33 cellular contexts compared by ENCODE assay signal in genomic region chr1:93738926-93739325, GRCh38. TPM values are rescaled to one million over a fixed set of nuclear protein-coding genes. Genes with fewer than 3 reads are reported as not detected.
DNase-seq lines count a peak whose midpoint lies in the region; TF ChIP-seq lines count a peak whose summit lies in the region.
"Had no signal": no experiment of that assay in that cellular context is flagged by ENCODE, and none has a peak within 500 bp of the region (broad histone marks: within the 10 kb centered on the region; RNA-seq: fewer than 3 reads in every experiment).

No MANE protein-coding gene starts in this region.

- peak overlapping the region; percentile 83 for H3K27ac Mint-ChIP-seq in MCF 10A (ENCODE audit: low read depth, unreplicated experiment)
- H3K27ac Mint-ChIP-seq: activated CD4-positive, alpha-beta memory T cell treated with anti-CD3 and anti-CD28 coated beads for 36 hours; activated naive CD4-positive, alpha-beta T cell treated with anti-CD3 and anti-CD28 coated beads, Interleukin-2, amount 50 U/mL, for 72 hours; activated T-helper 2 cell treated with anti-CD3 and anti-CD28 coated beads, Interferon-gamma antibody, Interleukin-2, Interleukin-4, amounts not matched to agents 10 μg/mL and 5 μg/mL and 100 μg/mL, durations not matched to agents 14 hours and 24 hours and 36 hours; GM23338; immature natural killer cell had no signal

- H3K9ac ChIP-seq in fibroblast of lung (ENCODE audit: insufficient read depth, low read length) = no peak overlapping the region
- peak overlapping the region; percentile 75 for H3K9ac ChIP-seq in skeletal muscle satellite cell (ENCODE audit: low read depth, low read length)

- in situ Hi-C loops in KBM-7 (cut with MboI; ENCODE audit: low pct_unique_long_range_greater_than_20kb, low sequenced_read_pairs) = no loop called here

- H3K4me3 Mint-ChIP-seq in MCF 10A (ENCODE audit: unreplicated experiment) = no peak overlapping the region
- H3K4me3 Mint-ChIP-seq: activated CD4-positive, alpha-beta memory T cell treated with anti-CD3 and anti-CD28 coated beads for 36 hours; GM23338; immature natural killer cell; naive B cell had no signal

- no peak overlapping the region for H2AFZ ChIP-seq in fibroblast of lung (ENCODE audit: low read length)
- H2AFZ ChIP-seq: GM23338 had no signal

- no peaks in the 10 kb centered on the region for H3K9me3 ChIP-seq in breast epithelium
- H3K9me3 ChIP-seq in fibroblast of lung (ENCODE audit: control insufficient read depth, insufficient read depth, low read depth, low read length) = no peaks in the 10 kb centered on the region
- peaks cover 3% of the 10 kb centered on the region for H3K9me3 ChIP-seq in skeletal muscle satellite cell (replicated peaks; ENCODE audit: low read length)
- H3K9me3 ChIP-seq in prostate gland = no peaks in the 10 kb centered on the region
- H3K9me3 ChIP-seq: esophagus muscularis mucosa, gastrocnemius medialis, stomach, thyroid gland had no signal

- peaks cover 32% of the 10 kb centered on the region for H3K4me1 Mint-ChIP-seq in MCF 10A (ENCODE audit: insufficient read depth, unreplicated experiment)
- H3K4me1 Mint-ChIP-seq: immature natural killer cell had no signal

- intact Hi-C loops in MCF 10A (cut with micrococcal nuclease) = loop anchor here (2.0 to 5.0 kb wide), 3 partner anchors 40 to 58 kb away; partner anchors contain the start of gene BCAR3
- intact Hi-C loops in breast epithelium (cut with DNase I; ENCODE audit: low total_unique reads) = no loop called here
- intact Hi-C loops in prostate gland (cut with DNase I) = no loop called here

- no peak overlapping the region for H3K4me3 ChIP-seq in breast epithelium
- no peak overlapping the region for H3K4me3 ChIP-seq in fibroblast of lung (replicated peaks in 1 of 4; ENCODE audit: control extremely low read depth in 1 of 4, insufficient read depth in 1 of 4, low read depth in 3 of 4, low read length in 4 of 4)
- peak overlapping the region; percentile 8 for H3K4me3 ChIP-seq in skeletal muscle satellite cell (ENCODE audit: low read length)
- H3K4me3 ChIP-seq in prostate gland = no peak overlapping the region
- H3K4me3 ChIP-seq: esophagus muscularis mucosa, gastrocnemius medialis, GM23338, stomach, thyroid gland had no signal

- no peaks in the 10 kb centered on the region for H3K79me2 ChIP-seq in fibroblast of lung (ENCODE audit: control insufficient read depth, insufficient read depth, low read length)

- TF ChIP-seq POLR2A in breast epithelium (IDR thresholded peaks at IDR 0.05) = no peak
- no peak for TF ChIP-seq POLR2A in prostate gland (IDR thresholded peaks at IDR 0.05)

- H3K27me3 ChIP-seq in breast epithelium (no peaks in the 10 kb centered on the region), fibroblast of lung (ENCODE audit: control insufficient read depth, insufficient read depth, low read length) (no peaks in the 10 kb centered on the region), skeletal muscle satellite cell (ENCODE audit: control insufficient read depth, insufficient read depth, low read length) (no peaks in the 10 kb centered on the region), prostate gland (replicated peaks; ENCODE audit: insufficient read depth) (no peaks in the 10 kb centered on the region)
- H3K27me3 ChIP-seq: esophagus muscularis mucosa, gastrocnemius medialis, stomach, thyroid gland had no signal

- H3K27ac ChIP-seq in breast epithelium (peak overlapping the region in 1 of 2 donors; percentile 52), RWPE1 (peak overlapping the region; percentile 81), fibroblast of lung (ENCODE audit: insufficient read depth, low read length) (peak overlapping the region; percentile 56), prostate gland (no peak overlapping the region)
- H3K27ac ChIP-seq: esophagus muscularis mucosa, gastrocnemius medialis, stomach, thyroid gland had no signal

- no peaks in the 10 kb centered on the region for H3K36me3 Mint-ChIP-seq in MCF 10A (ENCODE audit: insufficient read depth, unreplicated experiment)
- H3K36me3 Mint-ChIP-seq: activated CD4-positive, alpha-beta memory T cell treated with anti-CD3 and anti-CD28 coated beads for 36 hours; activated naive CD4-positive, alpha-beta T cell treated with anti-CD3 and anti-CD28 coated beads, Interleukin-2, amount 50 U/mL, for 72 hours; immature natural killer cell; naive B cell had no signal

- H3K27me3 Mint-ChIP-seq in MCF 10A (ENCODE audit: insufficient read depth, unreplicated experiment) = no peaks in the 10 kb centered on the region
- H3K27me3 Mint-ChIP-seq: activated CD4-positive, alpha-beta memory T cell treated with anti-CD3 and anti-CD28 coated beads for 36 hours; naive B cell had no signal

- no peaks in the 10 kb centered on the region for H4K20me1 ChIP-seq in fibroblast of lung (ENCODE audit: control insufficient read depth, extremely low read depth, insufficient read depth, low read length)

- peaks cover 0 to 3% of the 10 kb centered on the region in 2 donors for H3K4me1 ChIP-seq in breast epithelium
- peaks cover 16% of the 10 kb centered on the region for H3K4me1 ChIP-seq in fibroblast of lung (ENCODE audit: control insufficient read depth, extremely low read depth, insufficient read depth, low read length)
- peaks cover 61% of the 10 kb centered on the region for H3K4me1 ChIP-seq in skeletal muscle satellite cell (ENCODE audit: control insufficient read depth, insufficient read depth, low read length)
- no peaks in the 10 kb centered on the region for H3K4me1 ChIP-seq in prostate gland (replicated peaks)

- H3K36me3 ChIP-seq in breast epithelium (no peaks in the 10 kb centered on the region), fibroblast of lung (ENCODE audit: control insufficient read depth, insufficient read depth, low read length) (no peaks in the 10 kb centered on the region), skeletal muscle satellite cell (ENCODE audit: insufficient read depth, low read length) (no peaks in the 10 kb centered on the region), prostate gland (no peaks in the 10 kb centered on the region)
- H3K36me3 ChIP-seq: esophagus muscularis mucosa, gastrocnemius medialis, stomach, thyroid gland had no signal

- CTCF ChIA-PET in MCF 10A (lab: Yijun Ruan, JAX) (interaction anchor here (1.4 to 3.9 kb wide), 2 partner anchors 34 to 75 kb away, joined by 3 to 16 read pairs; no protein-coding TSS in a partner anchor), RWPE1 (lab: Yijun Ruan, JAX) (interaction anchor here (0.5 to 0.7 kb wide), 2 partner anchors 89 to 272 kb away, joined by 3 to 4 read pairs; no protein-coding TSS in a partner anchor)

- WGBS in prostate gland = 87% methylated on average over 5 of the region's 5 CpGs

- TF ChIP-seq CTCF in MCF 10A (IDR thresholded peaks at IDR 0.05; ENCODE audit: unreplicated experiment) (no peak), breast epithelium (IDR thresholded peaks at IDR 0.05) (no peak), RWPE1 (conservative IDR thresholded peaks at IDR 0.05; ENCODE audit: low read depth) (no peak), fibroblast of lung (conservative IDR thresholded peaks at IDR 0.05 in 1 of 2, IDR thresholded peaks at IDR 0.05 in 1 of 2; ENCODE audit: low read depth in 1 of 2, low read length in 2 of 2) (no peak), prostate gland (IDR thresholded peaks at IDR 0.05) (no peak)

- POLR2A ChIA-PET in MCF 10A (lab: Yijun Ruan, JAX) (interaction anchor here (1.0 to 3.5 kb wide), 7 partner anchors 8 to 46 kb away, joined by 3 to 15 read pairs (median 6); no protein-coding TSS in a partner anchor), RWPE1 (lab: Yijun Ruan, JAX; ENCODE audit: low non-redundant PET) (no interaction called here)

- no peak overlapping the region for H3K4me2 ChIP-seq in fibroblast of lung (ENCODE audit: extremely low read depth, insufficient read depth, low read length)
- H3K4me2 ChIP-seq in skeletal muscle satellite cell (ENCODE audit: low read length) = peak overlapping the region; percentile 46
- H3K4me2 ChIP-seq: GM23338 had no signal

- no TSS peak for BruUV-seq in MCF 10A (replicated peaks; lab: Mats Ljungman, UMichigan)

- DNase-seq in MCF 10A (ENCODE audit: unreplicated experiment) = no peak
- no peak for DNase-seq in breast epithelium (ENCODE audit: low spot score in 2 of 2)
- DNase-seq in RWPE1 (ENCODE audit: low spot score) = no peak
- no peak for DNase-seq in fibroblast of lung (ENCODE audit: low read depth in 2 of 2)
- no peak for DNase-seq in prostate gland (ENCODE audit: low spot score)
- no peak for DNase-seq in KBM-7
- DNase-seq in NCI-H2107 (lab: John Stamatoyannopoulos, UW) = no peak
- DNase-seq: 8988T; activated CD4-positive, alpha-beta memory T cell treated with anti-CD3 and anti-CD28 coated beads for 36 hours; activated CD8-positive, alpha-beta memory T cell treated with anti-CD3 and anti-CD28 coated beads, Interleukin-2, amount 50 U/mL, for 4 hours; aorta; caudate nucleus; DMS153; gastrocnemius medialis; hippocampal formation; immature natural killer cell; mesendoderm; naive B cell; NCI-H1105; NCI-H2029; NCI-H345; NCI-H774; nucleus accumbens; small intestine; stimulated activated CD4-positive, alpha-beta T cell treated with anti-CD3 and anti-CD28 coated beads, Interleukin-1b, Interleukin-23, amount 100 ng/mL, for 48 hours; stomach; T-helper 1 cell; thyroid gland had no signal

- no peaks in the 10 kb centered on the region for H3K9me3 Mint-ChIP-seq in MCF 10A (ENCODE audit: unreplicated experiment)
- H3K9me3 Mint-ChIP-seq: activated CD4-positive, alpha-beta memory T cell treated with anti-CD3 and anti-CD28 coated beads for 36 hours; activated naive CD4-positive, alpha-beta T cell treated with anti-CD3 and anti-CD28 coated beads, Interleukin-2, amount 50 U/mL, for 72 hours; activated T-helper 2 cell treated with anti-CD3 and anti-CD28 coated beads, Interferon-gamma antibody, Interleukin-2, Interleukin-4, amounts not matched to agents 10 μg/mL and 5 μg/mL and 100 μg/mL, durations not matched to agents 14 hours and 24 hours and 36 hours; GM23338; immature natural killer cell; naive B cell had no signal

RNA-seq across cellular contexts. Expression of gene BCAR3, which starts 57.3 kb away (rescaled TPM):
- 83.6 and 130 TPM in 2 replicates for total RNA-seq in MCF 10A (2022)
- 10 to 100 TPM; 26.7 to 42.7 (median 30.2) TPM for total RNA-seq in breast epithelium
- 34.4 and 35.2 TPM in 2 replicates for total RNA-seq in fibroblast of lung
- 12.6 and 19.9 TPM in 2 replicates for polyA plus RNA-seq in fibroblast of lung
- polyA plus RNA-seq in fibroblast of lung (2012) = 14.0 and 23.6 TPM in 2 replicates
- 18.0 and 28.1 TPM in 2 replicates for polyA minus RNA-seq in fibroblast of lung (ENCODE audit: low replicate concordance)
- 16.2 and 18.3 TPM in 2 replicates for total RNA-seq in skeletal muscle satellite cell (2012; rRNA removed)
- total RNA-seq in prostate gland = 10 to 100 TPM; 22.9 to 52.8 TPM

Comparison
In these comparisons a context has a peak if more than half of its experiments do, and no peak if none do; other contexts are left out.
1. H3K27ac ChIP-seq: peak in RWPE1 (single experiment) and fibroblast of lung (single experiment); none in prostate gland (0 of 2).